10 cellular contexts compared by ENCODE assay signal in the genomic region with DNA sequence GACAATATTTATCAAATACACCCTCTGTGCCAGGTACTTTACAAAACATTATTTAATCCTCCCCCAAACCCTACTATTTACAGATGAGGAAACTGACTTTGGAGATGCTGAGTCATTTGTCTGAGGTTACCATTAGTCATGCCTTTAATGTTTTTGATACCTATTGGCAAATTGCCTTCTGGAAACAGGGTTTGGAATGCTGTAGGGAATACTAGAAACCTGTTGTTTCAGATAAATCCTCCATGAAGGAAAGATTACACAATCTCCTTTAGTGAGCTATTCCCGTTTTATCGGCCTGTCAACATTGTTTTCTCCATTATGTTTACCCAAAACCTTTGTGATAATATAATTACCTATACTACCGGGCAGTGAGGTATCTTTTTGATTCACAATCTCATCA.
DNase-seq lines count a peak whose midpoint lies in the region; TF ChIP-seq lines count a peak whose summit lies in the region.
"Had no signal": no experiment of that assay in that cellular context is flagged by ENCODE, and none has a peak within 500 bp of the region (broad histone marks: within the 10 kb centered on the region; RNA-seq: fewer than 3 reads in every experiment).

No MANE protein-coding gene starts in this region.

- H3K36me3 ChIP-seq in skeletal muscle satellite cell (ENCODE audit: insufficient read depth, low read length) (no peaks in the 10 kb centered on the region), OCI-LY7 (ENCODE audit: insufficient read depth, low read length) (no peaks in the 10 kb centered on the region)

- intact Hi-C loops in OCI-LY7 (cut with micrococcal nuclease; ENCODE audit: unreplicated experiment) = no loop called here

- H3K9ac ChIP-seq in skeletal muscle satellite cell (ENCODE audit: low read depth, low read length) = no peak overlapping the region

- H3K9me3 ChIP-seq in skeletal muscle satellite cell (replicated peaks; ENCODE audit: low read length) (no peaks in the 10 kb centered on the region), OCI-LY7 (ENCODE audit: low read length) (no peaks in the 10 kb centered on the region)

- DNase-seq in DMS 273 (lab: John Stamatoyannopoulos, UW; ENCODE audit: unreplicated experiment) (peak; percentile 47), DMS 273 treated with DMSO at 0.1 percent for 48 hours (lab: John Stamatoyannopoulos, UW) (no peak), epithelial cell of proximal tubule (ENCODE audit: low read depth) (peak; percentile 98), NCI-H526 (lab: John Stamatoyannopoulos, UW) (no peak), anterior cingulate cortex (lab: John Stamatoyannopoulos, UW) (no peak), OCI-LY7 (ENCODE audit: low spot score) (no peak)
- DNase-seq: 8988T; stimulated activated CD4-positive, alpha-beta T cell treated with anti-CD3 and anti-CD28 coated beads, Interleukin-12 subunit alpha, Interleukin-12 subunit beta, amount 100 ng/mL, for 4 hours had no signal

- no peak overlapping the region for H3K27ac ChIP-seq in OCI-LY7 (ENCODE audit: low read depth, low read length, poor library complexity, severe bottlenecking)

- CTCF ChIA-PET in OCI-LY7 (lab: Charles Lee; ENCODE audit: unreplicated experiment) = no interaction called here

- BruUV-seq in OCI-LY7 (replicated peaks; lab: Mats Ljungman, UMichigan) = no TSS peak

- H3K4me1 ChIP-seq in skeletal muscle satellite cell (ENCODE audit: control insufficient read depth, insufficient read depth, low read length) (peaks cover 20% of the 10 kb centered on the region), OCI-LY7 (ENCODE audit: insufficient read depth, low read length, poor library complexity, severe bottlenecking) (no peaks in the 10 kb centered on the region)

- H3K4me2 ChIP-seq in skeletal muscle satellite cell (ENCODE audit: low read length) = peak overlapping the region; percentile 72
- H3K4me2 ChIP-seq in OCI-LY7 (ENCODE audit: low read length) = no peak overlapping the region

- no peaks in the 10 kb centered on the region for H3K79me2 ChIP-seq in OCI-LY7 (ENCODE audit: insufficient read depth, low read depth, low read length)

- no peaks in the 10 kb centered on the region for H4K20me1 ChIP-seq in OCI-LY7 (ENCODE audit: insufficient read depth, low read length)

- no peaks in the 10 kb centered on the region for H3K9me2 ChIP-seq in OCI-LY7 (ENCODE audit: insufficient read depth, low read length)

- no peak for TF ChIP-seq CTCF in epithelial cell of proximal tubule (conservative IDR thresholded peaks at IDR 0.05; ENCODE audit: low read depth, low read length)
- TF ChIP-seq CTCF in OCI-LY7 (conservative IDR thresholded peaks at IDR 0.05; ENCODE audit: low read length) = no peak

- H3K27me3 ChIP-seq in skeletal muscle satellite cell (ENCODE audit: control insufficient read depth, insufficient read depth, low read length) = no peaks in the 10 kb centered on the region

- H2AFZ ChIP-seq in OCI-LY7 (ENCODE audit: low read length) = no peak overlapping the region

- H3K4me3 ChIP-seq in epithelial cell of proximal tubule (ENCODE audit: low read depth, low read length) (no peak overlapping the region), skeletal muscle satellite cell (ENCODE audit: low read length) (no peak overlapping the region), OCI-LY7 (ENCODE audit: low read depth, low read length, poor library complexity, severe bottlenecking) (no peak overlapping the region)

- POLR2A ChIA-PET in OCI-LY7 (lab: Charles Lee) = no interaction called here

TF ChIP-seq in PFSK-1, 5 proteins besides CTCF, POLR2A, EP300 and RAD21:
- no peak for TF ChIP-seq REST (IDR thresholded peaks at IDR 0.05; ENCODE audit: insufficient read depth in 1 of 2, low read depth in 2 of 2, low read length in 2 of 2)
- TF ChIP-seq POLR2AphosphoS5 (IDR thresholded peaks at IDR 0.05; ENCODE audit: low read depth, low read length) = no peak
- TF ChIP-seq TAF1 (IDR thresholded peaks at IDR 0.05; ENCODE audit: borderline replicate concordance, insufficient read depth, low read length) = peak; percentile 33; the same call in 1 of the 2 replicates
- no peak; the same call in 1 of the 2 replicates for TF ChIP-seq SIN3A (IDR thresholded peaks at IDR 0.05; ENCODE audit: borderline replicate concordance, insufficient read depth, low read length)
- TF ChIP-seq FOXP2 (optimal IDR thresholded peaks at IDR 0.05; ENCODE audit: borderline replicate concordance, extremely low read depth, extremely low read length, insufficient read depth) = no peak

Comparison
In these comparisons a context has a peak if more than half of its experiments do, and no peak if none do; other contexts are left out.
1. DNase-seq: peak in DMS 273 (single experiment) and epithelial cell of proximal tubule (single experiment); none in DMS 273 treated with DMSO at 0.1 percent for 48 hours (single experiment), NCI-H526 (0 of 2), anterior cingulate cortex (0 of 58) and OCI-LY7 (single experiment).